ENCODE assay signal across 14 cellular contexts in the genomic region with DNA sequence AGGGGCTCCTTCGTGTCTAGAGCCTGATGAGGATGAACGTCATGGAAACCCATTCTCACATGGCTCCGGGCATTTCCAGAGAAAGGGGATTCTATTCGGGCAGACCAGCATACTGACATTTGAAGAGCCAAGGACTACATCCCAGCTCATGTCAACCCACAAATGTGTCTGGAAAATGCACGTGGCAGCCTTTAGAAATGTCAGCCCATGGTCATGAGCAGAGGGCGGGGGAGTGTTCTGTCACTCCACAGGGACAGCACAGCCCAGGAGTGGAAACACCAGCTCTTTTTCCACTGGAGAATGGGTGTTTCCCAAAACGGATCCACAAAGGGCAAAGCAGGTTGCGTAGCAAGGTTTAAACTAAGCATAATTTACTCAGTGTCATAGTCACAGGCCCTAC.
DNase-seq lines count a peak whose midpoint lies in the region; ATAC-seq, FAIRE-seq and TF ChIP-seq lines count a peak whose summit lies in the region.
"Had no signal": no experiment of that assay in that cellular context is flagged by ENCODE, and none has a peak within 500 bp of the region (broad histone marks: within the 10 kb centered on the region; RNA-seq: fewer than 3 reads in every experiment).

No MANE protein-coding gene starts in this region.

- H2BK120ac ChIP-seq in H1 (replicated peaks; ENCODE audit: low read depth, low read length): no peak overlapping the region

- no peak for TF ChIP-seq RAD21 in H1 (IDR thresholded peaks at IDR 0.05 in 1 of 2, conservative IDR thresholded peaks at IDR 0.05 in 1 of 2; ENCODE audit: low read depth in 2 of 2, low read length in 2 of 2)

- H3K27ac ChIP-seq in RWPE2 (ENCODE audit: poor library complexity, severe bottlenecking): peak overlapping the region; percentile 86
- H3K27ac ChIP-seq in H1 (ENCODE audit: low read depth, low read length): no peak overlapping the region
- H3K27ac ChIP-seq: HL-60 had no signal

- no peaks in the 10 kb centered on the region for H3K79me1 ChIP-seq in H1 (ENCODE audit: low read depth, low read length)

- no peaks in the 10 kb centered on the region for H3K79me2 ChIP-seq in H1 (ENCODE audit: control insufficient read depth in 1 of 2, insufficient read depth in 2 of 2, low read length in 2 of 2)

- H2AFZ ChIP-seq in H1 (ENCODE audit: low read length): no peak overlapping the region

- no peak for FAIRE-seq in H1 (lab: Jason Lieb, UNC)
- FAIRE-seq: D721Med, H54 had no signal

- no peak overlapping the region for H2BK5ac ChIP-seq in H1 (ENCODE audit: low read depth, low read length)

- no peaks in the 10 kb centered on the region for H3K27me3 ChIP-seq in RWPE2 (ENCODE audit: insufficient read depth, poor library complexity, severe bottlenecking)
- no peaks in the 10 kb centered on the region for H3K27me3 ChIP-seq in H1 (replicated peaks in 1 of 4; ENCODE audit: control insufficient read depth in 3 of 4, extremely low read depth in 1 of 4, insufficient read depth in 3 of 4, low read length in 3 of 4)

- no peak overlapping the region for H2AK5ac ChIP-seq in H1 (ENCODE audit: low read depth, low read length)

- H3K14ac ChIP-seq in H1 (ENCODE audit: insufficient read length): no peak overlapping the region

- intact Hi-C loops in left cardiac atrium (cut with DNase I): no loop called here
- intact Hi-C loops in posterior vena cava (cut with DNase I): no loop called here

- no peak for TF ChIP-seq EP300 in H1 (IDR thresholded peaks at IDR 0.05; ENCODE audit: borderline replicate concordance in 1 of 2, low read depth in 2 of 2, low read length in 2 of 2)

- no peak overlapping the region for H4K8ac ChIP-seq in H1 (ENCODE audit: extremely low read depth, insufficient read depth, low read length)

- H4K20me1 ChIP-seq in H1 (replicated peaks in 1 of 2; ENCODE audit: control insufficient read depth in 1 of 2, insufficient read depth in 2 of 2, low read length in 2 of 2): no peaks in the 10 kb centered on the region

- WGBS in H1 (ENCODE audit: extremely low coverage in 1 of 2, insufficient coverage in 1 of 2, insufficient read length in 1 of 2, insufficient replicate concordance in 2 of 2, low coverage in 1 of 2, low lambda C conversion rate in 2 of 2, missing lambda C conversion rate in 1 of 2), 2 experiments: 80% methylated on average over 7 of the region's 8 CpGs; no CpG with 5 or more reads in 1 of the 2 experiments

- no peak overlapping the region for H3K9ac ChIP-seq in H1 (replicated peaks in 1 of 4; ENCODE audit: extremely low read depth in 1 of 4, low read depth in 3 of 4, low read length in 3 of 4)

- no peak overlapping the region for H2BK20ac ChIP-seq in H1 (ENCODE audit: low read length)

- no peak overlapping the region for H3K18ac ChIP-seq in H1 (ENCODE audit: extremely low read depth, low read length)

- H2BK15ac ChIP-seq in H1 (ENCODE audit: low read length): no peak overlapping the region

- H3K23me2 ChIP-seq in H1 (ENCODE audit: low read depth, low read length): no peaks in the 10 kb centered on the region

- H2BK12ac ChIP-seq in H1 (ENCODE audit: low read depth, low read length): no peak overlapping the region

- no peak for TF ChIP-seq CTCF in RWPE2 (IDR thresholded peaks at IDR 0.05; ENCODE audit: poor library complexity, severe bottlenecking)
- TF ChIP-seq CTCF in H1 (IDR thresholded peaks at IDR 0.05; ENCODE audit: control extremely low read depth in 1 of 3, insufficient read depth in 1 of 3, low read depth in 1 of 3, low read length in 3 of 3): no peak

- POLR2A ChIA-PET in H1 (lab: Charles Lee; ENCODE audit: partially characterized antibody): no interaction called here

- H3K9me3 ChIP-seq in RWPE2 (ENCODE audit: severe bottlenecking) (no peaks in the 10 kb centered on the region), H1 (ENCODE audit: insufficient read depth in 2 of 2, low read depth in 1 of 2, low read length in 1 of 2) (no peaks in the 10 kb centered on the region)

- H3K36me3 ChIP-seq in RWPE2 (ENCODE audit: low read depth): no peaks in the 10 kb centered on the region
- no peaks in the 10 kb centered on the region for H3K36me3 ChIP-seq in H1 (ENCODE audit: control insufficient read depth in 2 of 4, insufficient read depth in 4 of 4, low read length in 3 of 4)

- ATAC-seq in RWPE2 (ENCODE audit: low read depth) (no peak), left cardiac atrium (peak; percentile 71 to 80)
- ATAC-seq: CD8-positive, alpha-beta T cell; HCT116 had no signal

- peak overlapping the region; percentile 54 for H4K91ac ChIP-seq in H1 (replicated peaks; ENCODE audit: insufficient read length, low read length)

- no peak overlapping the region for H3K4me2 ChIP-seq in H1 (ENCODE audit: insufficient read depth in 1 of 2, low read depth in 2 of 2, low read length in 2 of 2)

- TF ChIP-seq POLR2A in H1 (IDR thresholded peaks at IDR 0.05; ENCODE audit: control extremely low read depth in 1 of 2, low read depth in 2 of 2, low read length in 2 of 2): no peak

- CTCF ChIA-PET in H1 (lab: Charles Lee; ENCODE audit: partially characterized antibody): interaction anchor here (1.7 kb wide), 1 partner anchor 51 kb away, joined by 3 read pairs; no protein-coding TSS in a partner anchor

- DNase-seq in RWPE2 (ENCODE audit: low spot score): no peak
- no peak for DNase-seq in H1 (ENCODE audit: low read depth in 1 of 2, low spot score in 2 of 2)
- no peak for DNase-seq in left cardiac atrium
- DNase-seq in posterior vena cava (ENCODE audit: low spot score): peak; percentile 13
- no peak for DNase-seq in nucleus accumbens (lab: John Stamatoyannopoulos, UW)
- no peak for DNase-seq in 8988T
- DNase-seq in DMS79 (lab: John Stamatoyannopoulos, UW): no peak
- DNase-seq: CD8-positive, alpha-beta T cell; COR-L47; GF-D8 had no signal

- no peak overlapping the region for H3K23ac ChIP-seq in H1 (ENCODE audit: insufficient read length)

- no peak overlapping the region for H4K5ac ChIP-seq in H1 (ENCODE audit: insufficient read length, low read depth, low read length)

- H3K4me3 ChIP-seq in RWPE2 (ENCODE audit: severe bottlenecking) (no peak overlapping the region), H1 (ENCODE audit: extremely low read depth in 1 of 4, insufficient read depth in 2 of 4, low read depth in 3 of 4, low read length in 4 of 4) (no peak overlapping the region)

- no peak overlapping the region for H3K4ac ChIP-seq in H1 (replicated peaks; ENCODE audit: insufficient read length, low read depth, low read length)

- H3K56ac ChIP-seq in H1 (replicated peaks; ENCODE audit: insufficient read length, low read depth, low read length): no peak overlapping the region

- H3K4me1 ChIP-seq in RWPE2 (ENCODE audit: insufficient read depth, poor library complexity, severe bottlenecking) (peaks cover 26% of the 10 kb centered on the region), H1 (replicated peaks in 1 of 4; ENCODE audit: control insufficient read depth in 3 of 4, insufficient read depth in 4 of 4, low read length in 3 of 4) (no peaks in the 10 kb centered on the region)
